ENCODE assay signal across 15 cellular contexts in the genomic region with DNA sequence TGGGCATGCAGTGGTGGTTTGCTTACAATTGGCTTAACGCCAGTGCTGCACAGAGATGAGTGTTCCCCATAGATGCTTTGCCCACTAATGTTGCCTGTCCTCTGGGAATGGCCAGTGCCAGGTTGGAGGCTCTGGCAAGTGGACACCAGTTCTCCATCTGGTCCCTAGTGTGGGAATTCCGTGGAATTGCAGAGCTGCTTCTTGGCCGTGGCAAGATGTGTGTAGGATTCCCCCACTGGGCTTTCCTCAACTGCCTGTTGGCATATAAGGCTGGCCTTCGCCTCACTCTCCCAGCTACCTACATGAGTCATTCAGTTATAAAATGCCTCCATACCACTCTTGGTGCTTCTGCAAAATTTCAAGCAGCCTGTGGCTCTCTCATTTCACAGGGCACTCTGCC. TPM values are rescaled to one million over a fixed set of nuclear protein-coding genes. Genes with fewer than 3 reads are reported as not detected.
A peak's percentile ranks its signal among the peaks of the same experiment; 100 is the strongest.
DNase-seq lines count a peak whose midpoint lies in the region; ATAC-seq, FAIRE-seq and TF ChIP-seq lines count a peak whose summit lies in the region.
"Not testable (repeated sequence)": the region's sequence is repeated elsewhere in the genome, so short reads cannot be mapped to it uniquely, and the experiment has no call there.
"Had no signal": no experiment of that assay in that cellular context is flagged by ENCODE, and none has a peak within 500 bp of the region (broad histone marks: within the 10 kb centered on the region; RNA-seq: fewer than 3 reads in every experiment).

No MANE protein-coding gene starts in this region.

- H3K27ac ChIP-seq in A549, left lung: not testable (repeated sequence)

- not testable (repeated sequence) for TF ChIP-seq POLR2A in A549 (IDR thresholded peaks at IDR 0.05; ENCODE audit: low read length)

- not testable (repeated sequence) for H3K4me1 Mint-ChIP-seq in stimulated activated effector memory CD8-positive, alpha-beta T cell treated with anti-CD3 and anti-CD28 coated beads, Interleukin-12 subunit alpha, Interleukin-12 subunit beta, amount 100 ng/mL, for 72 hours

- not testable (repeated sequence) for H3K9me3 Mint-ChIP-seq in stimulated activated effector memory CD8-positive, alpha-beta T cell treated with anti-CD3 and anti-CD28 coated beads, Interleukin-12 subunit alpha, Interleukin-12 subunit beta, amount 100 ng/mL, for 72 hours

- CTCF ChIA-PET in A549 (lab: Yijun Ruan, JAX), result not testable (repeated sequence)

- not testable (repeated sequence) for H3K36me3 Mint-ChIP-seq in stimulated activated effector memory CD8-positive, alpha-beta T cell treated with anti-CD3 and anti-CD28 coated beads, Interleukin-12 subunit alpha, Interleukin-12 subunit beta, amount 100 ng/mL, for 72 hours

- not testable (repeated sequence) for H3K27me3 ChIP-seq in left lung

- TF ChIP-seq RAD21 in A549 (conservative IDR thresholded peaks at IDR 0.05 in 1 of 2, IDR thresholded peaks at IDR 0.05 in 1 of 2), result not testable (repeated sequence)

- not testable (repeated sequence) for H3K4me3 ChIP-seq in A549; choroid plexus epithelial cell (ENCODE audit: low read depth, low read length); left lung

- H3K27ac Mint-ChIP-seq in stimulated activated effector memory CD8-positive, alpha-beta T cell treated with anti-CD3 and anti-CD28 coated beads, Interleukin-12 subunit alpha, Interleukin-12 subunit beta, amount 100 ng/mL, for 72 hours, result not testable (repeated sequence)

- not testable (repeated sequence) for H3K36me3 ChIP-seq in left lung

- WGBS in A549 (ENCODE audit: missing lambda C conversion rate), result 0% methylated on average over 4 of the region's 4 CpGs

- not testable (repeated sequence) for H3K4me3 Mint-ChIP-seq in stimulated activated effector memory CD8-positive, alpha-beta T cell treated with anti-CD3 and anti-CD28 coated beads, Interleukin-12 subunit alpha, Interleukin-12 subunit beta, amount 100 ng/mL, for 72 hours

- DNase-seq in A549 (ENCODE audit: low read depth in 1 of 2, low spot score in 1 of 2); left lung; stimulated activated effector memory CD8-positive, alpha-beta T cell treated with anti-CD3 and anti-CD28 coated beads, Interleukin-12 subunit alpha, Interleukin-12 subunit beta, amount 100 ng/mL, for 72 hours (ENCODE audit: low spot score in 2 of 2): not testable (repeated sequence)
- DNase-seq in DMS79 treated with DMSO at 0.1 percent for 48 hours (lab: John Stamatoyannopoulos, UW) (peak; percentile 66), M059J (ENCODE audit: low read depth) (peak; percentile 1), RCC 7860 (ENCODE audit: low spot score) (peak; percentile 0), choroid plexus epithelial cell (ENCODE audit: low read depth) (peak; percentile 1)

- not testable (repeated sequence) for H3K4me2 ChIP-seq in A549

- H3K4me1 ChIP-seq in A549, left lung: not testable (repeated sequence)

- TF ChIP-seq EP300 in A549 (IDR thresholded peaks at IDR 0.05), result not testable (repeated sequence)

- ATAC-seq in A549, result not testable (repeated sequence)
- peak; percentile 98 for ATAC-seq in SK-N-SH treated with all-trans-retinoic acid at 6 μM for 48 hours
- peak; percentile 67 for ATAC-seq in left lung
- ATAC-seq in stimulated activated effector memory CD8-positive, alpha-beta T cell treated with anti-CD3 and anti-CD28 coated beads, Interleukin-12 subunit alpha, Interleukin-12 subunit beta, amount 100 ng/mL, for 72 hours, result peak; percentile 26

- intact Hi-C loops in left lung (cut with DNase I), result not testable (repeated sequence)

- H3K9me3 ChIP-seq in A549, left lung: not testable (repeated sequence)

- POLR2A ChIA-PET in A549 (lab: Yijun Ruan, JAX), result not testable (repeated sequence)

- peak; percentile 46 for FAIRE-seq in A549 (lab: Jason Lieb, UNC)
- FAIRE-seq in RCC 7860 (lab: Jason Lieb, UNC), result not testable (repeated sequence)

- not testable (repeated sequence) for TF ChIP-seq CTCF in A549 (IDR thresholded peaks at IDR 0.05); choroid plexus epithelial cell (conservative IDR thresholded peaks at IDR 0.05; ENCODE audit: low read depth, low read length); left lung (IDR thresholded peaks at IDR 0.05)

RNA-seq across cellular contexts. Expression of a gene that starts 2.0 kb away (rescaled TPM):
- not detected in 2 replicates for polyA plus RNA-seq in A549 (2011; rRNA removed)
- not detected in 2 replicates for polyA plus RNA-seq in A549 (2012; cell fraction: cytosol; rRNA removed)
- polyA plus RNA-seq in A549 (2012; cell fraction: nucleus; rRNA removed), result not detected in 2 replicates
- not detected in 3 replicates for polyA plus RNA-seq in A549 (2017; fragmentation: RNase III; extraction: RNeasy Plus Mini Kit Qiagen cat#74134 plus additional on column Dnase treatment)
- not detected in 2 replicates for polyA minus RNA-seq in A549 (2011; rRNA and poly(A)+ RNA removed)
- total RNA-seq in M059J (2014; rRNA removed; shearing (Covaris generic)), result not detected in 2 replicates
- total RNA-seq in left lung, result under 1 TPM; 0.47 to 0.50 TPM
- total RNA-seq: A673; CD4-positive, alpha-beta memory T cell; GM23338; HFFc6; HT1080 had no signal
- polyA plus RNA-seq: AG04450; CD14-positive monocyte; CD4-positive, alpha-beta memory T cell; GM23338 had no signal

RNA-seq across cellular contexts. Expression of a gene that starts 45.6 kb away (rescaled TPM):
- polyA plus RNA-seq in A549 (2011; rRNA removed), result not detected in 2 replicates
- not detected in 2 replicates for polyA plus RNA-seq in A549 (2012; cell fraction: cytosol; rRNA removed)
- not detected in 2 replicates for polyA plus RNA-seq in A549 (2012; cell fraction: nucleus; rRNA removed)
- polyA plus RNA-seq in A549 (2017; fragmentation: RNase III; extraction: RNeasy Plus Mini Kit Qiagen cat#74134 plus additional on column Dnase treatment), result 0.05 TPM in 1 of 3 replicates, not detected in the others
- polyA minus RNA-seq in A549 (2011; rRNA and poly(A)+ RNA removed), result not detected in 2 replicates
- not detected in 2 replicates for total RNA-seq in M059J (2014; rRNA removed; shearing (Covaris generic))
- 1 to 10 TPM; 5.2 to 8.8 TPM for total RNA-seq in left lung
- total RNA-seq: A673; CD4-positive, alpha-beta memory T cell; HFFc6 had no signal
- polyA plus RNA-seq: AG04450; CD14-positive monocyte; CD4-positive, alpha-beta memory T cell had no signal
